15 cellular contexts compared by ENCODE assay signal in the genomic region with DNA sequence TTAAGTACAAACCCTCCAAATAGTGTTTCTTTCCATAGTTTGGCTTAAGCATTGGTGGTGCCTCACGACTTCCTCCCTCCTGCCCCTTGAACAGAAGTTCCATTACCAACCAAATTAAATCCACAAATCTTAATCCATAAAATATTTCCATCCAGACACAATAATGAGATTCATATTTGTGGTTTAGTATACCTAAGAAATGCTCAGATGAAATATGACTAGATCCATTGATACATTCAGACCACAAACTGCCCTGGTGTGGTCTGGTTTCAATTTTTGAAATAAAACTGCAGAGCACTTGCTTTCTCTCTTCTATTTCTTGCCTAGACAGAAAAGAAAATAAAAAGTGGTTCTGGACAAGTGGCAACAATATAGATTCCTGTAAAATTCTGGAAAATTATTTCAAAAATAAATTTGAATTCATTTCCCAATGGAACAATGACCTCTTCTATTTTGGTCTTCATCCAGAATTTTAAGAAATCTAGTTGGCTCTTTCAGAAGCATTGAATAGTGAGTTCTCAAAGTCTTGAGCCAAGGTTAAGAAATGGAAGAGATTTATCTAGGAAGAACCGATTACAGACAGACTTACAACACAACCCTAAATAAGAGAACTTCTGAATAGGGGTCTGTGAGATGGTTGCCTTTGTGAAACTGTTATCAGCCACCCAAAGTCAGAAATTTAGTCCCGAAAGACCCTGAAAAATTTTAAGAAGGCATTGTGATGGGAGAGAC. TPM values are rescaled to one million over a fixed set of nuclear protein-coding genes. Genes with fewer than 3 reads are reported as not detected.
"Had no signal": no experiment of that assay in that cellular context is flagged by ENCODE, and none has a peak within 500 bp of the region (broad histone marks: within the 10 kb centered on the region; RNA-seq: fewer than 3 reads in every experiment).

No MANE protein-coding gene starts in this region.

- H3K4me1 ChIP-seq: left ventricle myocardium inferior had no signal

- H3K27me3 ChIP-seq: brain microvascular endothelial cell, heart right ventricle, neutrophil, suprapubic skin, upper lobe of left lung had no signal

- H3K27ac ChIP-seq: brain microvascular endothelial cell, coronary artery, heart right ventricle, left ventricle myocardium inferior, neutrophil, suprapubic skin, upper lobe of left lung had no signal

- H3K36me3 ChIP-seq: brain microvascular endothelial cell, heart right ventricle, left ventricle myocardium inferior, neutrophil, suprapubic skin, upper lobe of left lung had no signal

- ATAC-seq: heart right ventricle; natural killer cell treated with Interleukin-12 subunit alpha and Interleukin-12 subunit beta and Interleukin-15 and Interleukin-18, amount 100 ng/mL, for 72 hours; stimulated activated naive CD8-positive, alpha-beta T cell treated with anti-CD3 and anti-CD28 coated beads, Interleukin-15, Interleukin-2, amounts not matched to agents 100 U/mL and 50 U/mL, for 24 hours had no signal

- DNase-seq: activated CD4-positive, alpha-beta T cell treated with anti-CD3 and anti-CD28 coated beads, Interleukin-2, amount 50 U/mL, for 48 hours; activated naive CD8-positive, alpha-beta T cell treated with anti-CD3 and anti-CD28 coated beads for 36 hours; activated T-cell treated with anti-CD3 and anti-CD28 coated beads for 4 hours; brain microvascular endothelial cell; erythroblast; heart right ventricle; left ventricle myocardium inferior; stimulated activated naive CD8-positive, alpha-beta T cell treated with anti-CD3 and anti-CD28 coated beads, Interleukin-15, Interleukin-2, amounts not matched to agents 100 U/mL and 50 U/mL, for 24 hours; SW 1271; upper lobe of left lung had no signal

- H3K9me3 ChIP-seq: left ventricle myocardium inferior, neutrophil, suprapubic skin, upper lobe of left lung had no signal

- H3K4me3 ChIP-seq: coronary artery, heart right ventricle, left ventricle myocardium inferior, suprapubic skin, upper lobe of left lung had no signal

RNA-seq across cellular contexts. Expression of gene TNC, which starts 14.0 kb away (rescaled TPM):
- total RNA-seq: T-helper 2 cell treated with Interferon-gamma antibody and Interleukin-4, amounts not matched to agents 100 ng/mL and 5 ng/mL, for 36 hours had no signal
